19 cellular contexts compared by ENCODE assay signal in genomic region chr4:173507471-173508385, GRCh38. TPM values are rescaled to one million over a fixed set of nuclear protein-coding genes. Genes with fewer than 3 reads are reported as not detected.
DNase-seq lines count a peak whose midpoint lies in the region; ATAC-seq and TF ChIP-seq lines count a peak whose summit lies in the region.
"Had no signal": no experiment of that assay in that cellular context is flagged by ENCODE, and none has a peak within 500 bp of the region (broad histone marks: within the 10 kb centered on the region; RNA-seq: fewer than 3 reads in every experiment).

No MANE protein-coding gene starts in this region.

- no peaks in the 10 kb centered on the region for H3K27me3 ChIP-seq in vagina
- H3K27me3 ChIP-seq: BE2C had no signal

- H3K36me3 ChIP-seq in vagina, result no peaks in the 10 kb centered on the region

- no peak overlapping the region for H3K4me3 ChIP-seq in vagina
- H3K4me3 ChIP-seq: lung, PC-9 had no signal

- peak overlapping the region; percentile 72 for H3K4me3 Mint-ChIP-seq in stimulated activated naive CD8-positive, alpha-beta T cell treated with anti-CD3 and anti-CD28 coated beads, Interleukin-15, Interleukin-2, amounts not matched to agents 100 ng/mL and 50 ng/mL, for 24 hours
- peak overlapping the region; percentile 74 for H3K4me3 Mint-ChIP-seq in mesothelial cell of epicardium

- H3K27me3 Mint-ChIP-seq in stimulated activated naive CD8-positive, alpha-beta T cell treated with anti-CD3 and anti-CD28 coated beads, Interleukin-15, Interleukin-2, amounts not matched to agents 100 ng/mL and 50 ng/mL, for 24 hours, result peaks cover 93% of the 10 kb centered on the region
- peaks cover 27% of the 10 kb centered on the region for H3K27me3 Mint-ChIP-seq in mesothelial cell of epicardium (ENCODE audit: low read depth)

- H3K4me1 Mint-ChIP-seq in stimulated activated naive CD8-positive, alpha-beta T cell treated with anti-CD3 and anti-CD28 coated beads, Interleukin-15, Interleukin-2, amounts not matched to agents 100 ng/mL and 50 ng/mL, for 24 hours (ENCODE audit: low read depth), result peaks cover 39% of the 10 kb centered on the region
- H3K4me1 Mint-ChIP-seq in mesothelial cell of epicardium, result peaks cover 52% of the 10 kb centered on the region

- no peaks in the 10 kb centered on the region for H3K36me3 Mint-ChIP-seq in stimulated activated naive CD8-positive, alpha-beta T cell treated with anti-CD3 and anti-CD28 coated beads, Interleukin-15, Interleukin-2, amounts not matched to agents 100 ng/mL and 50 ng/mL, for 24 hours (ENCODE audit: low read depth)
- H3K36me3 Mint-ChIP-seq in mesothelial cell of epicardium, result peaks cover 10% of the 10 kb centered on the region

- DNase-seq in stimulated activated naive CD8-positive, alpha-beta T cell treated with anti-CD3 and anti-CD28 coated beads, Interleukin-15, Interleukin-2, amounts not matched to agents 100 U/mL and 50 U/mL, for 24 hours, result no peak
- DNase-seq in ecto neural progenitor cell (ENCODE audit: low spot score) (peak; percentile 61), mesothelial cell of epicardium (ENCODE audit: low spot score in 2 of 2, unreplicated experiment in 2 of 2) (peak in 1 of 2 experiments; percentile 39), vagina (ENCODE audit: extremely low spot score in 2 of 2) (peak; percentile 69 to 77), SHP77 treated with DMSO at 0.1 percent for 48 hours (lab: John Stamatoyannopoulos, UW) (no peak), GM19238 (ENCODE audit: insufficient read length, low spot score) (no peak), middle frontal gyrus (ENCODE audit: extremely low spot score, low spot score) (no peak)
- DNase-seq: BE2C; effector memory CD4-positive, alpha-beta T cell; EL; NCI-H226; PC-9; psoas muscle; stimulated activated CD4-positive, alpha-beta T cell treated with anti-CD3 and anti-CD28 coated beads, Interleukin-4, amount 100 ng/mL, for 24 hours; T-helper 9 cell had no signal

- intact Hi-C loops in vagina (cut with DNase I), result no loop called here

- TF ChIP-seq POLR2A in vagina (IDR thresholded peaks at IDR 0.05), result no peak

- H3K27ac Mint-ChIP-seq in stimulated activated naive CD8-positive, alpha-beta T cell treated with anti-CD3 and anti-CD28 coated beads, Interleukin-15, Interleukin-2, amounts not matched to agents 100 ng/mL and 50 ng/mL, for 24 hours, result no peak overlapping the region
- peak overlapping the region; percentile 97 for H3K27ac Mint-ChIP-seq in mesothelial cell of epicardium

- H3K27ac ChIP-seq in vagina, result no peak overlapping the region
- H3K27ac ChIP-seq: PC-9, psoas muscle had no signal

- H3K4me1 ChIP-seq in vagina, result peaks cover 29% of the 10 kb centered on the region
- H3K4me1 ChIP-seq: psoas muscle had no signal

- TF ChIP-seq CTCF in mesothelial cell of epicardium (IDR thresholded peaks at IDR 0.05; ENCODE audit: unreplicated experiment) (no peak), vagina (IDR thresholded peaks at IDR 0.05) (no peak)

- no peaks in the 10 kb centered on the region for H3K9me3 ChIP-seq in vagina
- H3K9me3 ChIP-seq: BE2C, psoas muscle had no signal

- no peaks in the 10 kb centered on the region for H3K9me3 Mint-ChIP-seq in stimulated activated naive CD8-positive, alpha-beta T cell treated with anti-CD3 and anti-CD28 coated beads, Interleukin-15, Interleukin-2, amounts not matched to agents 100 ng/mL and 50 ng/mL, for 24 hours
- no peaks in the 10 kb centered on the region for H3K9me3 Mint-ChIP-seq in mesothelial cell of epicardium

- no peak for ATAC-seq in stimulated activated naive CD8-positive, alpha-beta T cell treated with anti-CD3 and anti-CD28 coated beads, Interleukin-15, Interleukin-2, amounts not matched to agents 100 U/mL and 50 U/mL, for 24 hours
- ATAC-seq: psoas muscle had no signal

RNA-seq across cellular contexts. Expression of gene HAND2, which starts 22.3 kb away (rescaled TPM):
- total RNA-seq in mesothelial cell of epicardium (32.8 to 34.3 TPM (median 33.3 TPM) in 3 replicates), vagina (26.0 TPM)
- total RNA-seq: astrocyte, glomerular endothelial cell, PC-9 had no signal

Comparison
In these comparisons a context has a peak if more than half of its experiments do, and no peak if none do; other contexts are left out.
1. DNase-seq: peak in ecto neural progenitor cell (single experiment) and vagina (2 of 2); none in stimulated activated naive CD8-positive, alpha-beta T cell treated with anti-CD3 and anti-CD28 coated beads, Interleukin-15, Interleukin-2, amounts not matched to agents 100 U/mL and 50 U/mL, for 24 hours (single experiment), SHP77 treated with DMSO at 0.1 percent for 48 hours (single experiment), GM19238 (single experiment) and middle frontal gyrus (single experiment).